In the genomic region with DNA sequence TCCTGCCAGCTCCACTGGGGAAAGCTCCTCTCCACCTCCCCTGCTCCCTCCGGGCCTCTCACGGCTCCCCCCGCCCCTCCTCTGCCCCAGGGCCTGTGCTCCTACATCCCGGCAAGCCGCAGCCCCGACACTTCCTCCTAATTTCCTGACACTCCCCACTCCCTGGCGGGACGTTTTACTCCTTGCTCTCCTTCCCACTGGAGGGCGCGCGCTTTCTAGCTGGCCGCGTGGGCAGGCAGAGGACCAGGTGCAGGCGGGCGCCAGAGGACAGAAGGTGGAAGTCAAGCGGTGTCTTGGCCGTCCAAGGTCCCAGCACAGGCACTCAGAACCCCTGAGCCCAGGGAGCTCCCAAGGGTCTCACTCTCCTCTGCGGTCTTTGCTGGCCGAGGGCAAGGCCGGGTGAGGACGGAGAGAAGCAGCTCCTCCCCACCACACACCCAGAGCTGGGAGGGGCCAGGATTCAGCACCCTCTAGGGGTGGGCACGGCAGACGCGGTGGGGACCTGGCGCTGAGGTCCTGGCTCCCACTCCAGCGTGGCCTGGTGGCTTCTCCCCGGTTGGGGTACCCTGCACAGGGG, we compare ENCODE assay signal across 8 cellular contexts. TPM values are rescaled to one million over a fixed set of nuclear protein-coding genes. Genes with fewer than 3 reads are reported as not detected.
DNase-seq lines count a peak whose midpoint lies in the region; ATAC-seq and TF ChIP-seq lines count a peak whose summit lies in the region.

No MANE protein-coding gene starts in this region.

- H3K9ac ChIP-seq in IMR-90 (ENCODE audit: low read depth, low read length) = no peak overlapping the region

- H3K27me3 ChIP-seq in IMR-90 (ENCODE audit: control insufficient read depth, insufficient read depth, low read length) (no peaks in the 10 kb centered on the region), left ventricle myocardium inferior (ENCODE audit: low read depth) (peaks cover 33% of the 10 kb centered on the region)

- H3K27ac Mint-ChIP-seq in activated T-helper 1 cell treated with anti-CD3 and anti-CD28 coated beads, Interleukin-12 subunit alpha, Interleukin-12 subunit beta, Interleukin-2, Interleukin-4 antibody, amounts not matched to agents 30 ng/mL and 10 ng/mL and 1 ng/mL, durations not matched to agents 14 hours and 24 hours and 36 hours = peak overlapping the region; percentile 68

- H3K4me1 ChIP-seq in IMR-90 (ENCODE audit: control insufficient read depth, insufficient read depth, low read length) (peaks cover 21% of the 10 kb centered on the region), left ventricle myocardium inferior (peaks cover 38% of the 10 kb centered on the region)

- H2AK9ac ChIP-seq in IMR-90 (replicated peaks; ENCODE audit: low read depth, low read length, poor library complexity) = peak overlapping the region; percentile 93

- no peak for TF ChIP-seq POLR2A in IMR-90 (IDR thresholded peaks at IDR 0.05; ENCODE audit: low read depth, low read length)

- no peak overlapping the region; the same call in 1 of the 2 replicates for H3K27ac ChIP-seq in IMR-90 (ENCODE audit: insufficient read depth, low read length)
- peak overlapping the region; percentile 64 for H3K27ac ChIP-seq in left ventricle myocardium inferior (replicated peaks)

- no peak overlapping the region for H3K4me2 ChIP-seq in IMR-90 (ENCODE audit: low read depth, low read length)

- H2BK20ac ChIP-seq in IMR-90 (ENCODE audit: low read depth, low read length) = peak overlapping the region; percentile 39; the same call in 1 of the 2 replicates

- no peak for TF ChIP-seq RAD21 in IMR-90 (IDR thresholded peaks at IDR 0.05; ENCODE audit: low read length)

- POLR2A ChIA-PET in IMR-90 (lab: Charles Lee; ENCODE audit: unreplicated experiment) = no interaction called here

- H3K4me1 Mint-ChIP-seq in activated T-helper 1 cell treated with anti-CD3 and anti-CD28 coated beads, Interleukin-12 subunit alpha, Interleukin-12 subunit beta, Interleukin-2, Interleukin-4 antibody, amounts not matched to agents 30 ng/mL and 10 ng/mL and 1 ng/mL, durations not matched to agents 14 hours and 24 hours and 36 hours (ENCODE audit: low read depth) = peaks cover 24% of the 10 kb centered on the region

- no peak overlapping the region for H3K4me3 ChIP-seq in IMR-90 (ENCODE audit: insufficient read depth, low read depth, low read length)
- H3K4me3 ChIP-seq in left ventricle myocardium inferior = peak overlapping the region; percentile 55
- H3K4me3 ChIP-seq in retinal pigment epithelial cell (ENCODE audit: low read length) = no peak overlapping the region

- H4K91ac ChIP-seq in IMR-90 (ENCODE audit: insufficient read depth, low read depth, low read length) = peak overlapping the region; percentile 75

- H2AK5ac ChIP-seq in IMR-90 (ENCODE audit: low read depth, low read length) = peak overlapping the region; percentile 98

- H3K9me3 ChIP-seq in IMR-90 (ENCODE audit: control insufficient read depth, insufficient read depth, low read length) (no peaks in the 10 kb centered on the region), left ventricle myocardium inferior (replicated peaks) (no peaks in the 10 kb centered on the region)

- DNase-seq in GDM1 (lab: John Stamatoyannopoulos, UW) (peak; percentile 63), IMR-90 (no peak), left ventricle myocardium inferior (peak; percentile 74), retinal pigment epithelial cell (ENCODE audit: low read depth) (no peak), NCI-H1048 (lab: John Stamatoyannopoulos, UW) (no peak)
- no peak for DNase-seq in activated T-helper 1 cell treated with anti-CD3 and anti-CD28 coated beads, Interleukin-12 subunit alpha, Interleukin-12 subunit beta, Interleukin-2, Interleukin-4 antibody, amounts not matched to agents 30 ng/mL and 10 ng/mL and 1 ng/mL, durations not matched to agents 14 hours and 24 hours and 36 hours (ENCODE audit: low spot score)
- DNase-seq in stimulated activated naive CD4-positive, alpha-beta T cell treated with Interleukin-2 at 50 U/mL for 16 hours (lab: John Stamatoyannopoulos, UW) = no peak

- peak overlapping the region; percentile 88 for H2BK120ac ChIP-seq in IMR-90 (ENCODE audit: low read depth, low read length)

- H3K56ac ChIP-seq in IMR-90 (ENCODE audit: extremely low read depth, insufficient read depth, low read length) = no peak overlapping the region

- H3K4me3 Mint-ChIP-seq in activated T-helper 1 cell treated with anti-CD3 and anti-CD28 coated beads, Interleukin-12 subunit alpha, Interleukin-12 subunit beta, Interleukin-2, Interleukin-4 antibody, amounts not matched to agents 30 ng/mL and 10 ng/mL and 1 ng/mL, durations not matched to agents 14 hours and 24 hours and 36 hours = peak overlapping the region; percentile 47

- H2AFZ ChIP-seq in IMR-90 (replicated peaks; ENCODE audit: low read length, poor library complexity) = peak overlapping the region; percentile 89

- peak overlapping the region in 1 of 2 experiments; percentile 73; a peak in 3 of 4 replicates for H4K8ac ChIP-seq in IMR-90 (ENCODE audit: low read depth in 2 of 2, low read length in 2 of 2)

- H3K9me3 Mint-ChIP-seq in activated T-helper 1 cell treated with anti-CD3 and anti-CD28 coated beads, Interleukin-12 subunit alpha, Interleukin-12 subunit beta, Interleukin-2, Interleukin-4 antibody, amounts not matched to agents 30 ng/mL and 10 ng/mL and 1 ng/mL, durations not matched to agents 14 hours and 24 hours and 36 hours = no peaks in the 10 kb centered on the region

- peak overlapping the region; percentile 65 for H2BK5ac ChIP-seq in IMR-90 (ENCODE audit: low read depth, low read length, poor library complexity, severe bottlenecking)

- intact Hi-C loops in IMR-90 (cut with micrococcal nuclease) (loop anchor here (5.0 kb wide), 1 partner anchor 110 kb away; no protein-coding TSS in a partner anchor), left ventricle myocardium inferior (cut with micrococcal nuclease) (no loop called here)
- intact Hi-C loops in activated T-helper 1 cell treated with anti-CD3 and anti-CD28 coated beads, Interleukin-12 subunit alpha, Interleukin-12 subunit beta, Interleukin-2, Interleukin-4 antibody, amounts not matched to agents 30 ng/mL and 10 ng/mL and 1 ng/mL, durations not matched to agents 14 hours and 24 hours and 36 hours (cut with micrococcal nuclease) = no loop called here

- no peaks in the 10 kb centered on the region for H3K36me3 ChIP-seq in IMR-90 (ENCODE audit: control insufficient read depth, insufficient read depth, low read length)
- no peaks in the 10 kb centered on the region for H3K36me3 ChIP-seq in left ventricle myocardium inferior

- no peak overlapping the region for H3K18ac ChIP-seq in IMR-90 (ENCODE audit: low read depth, low read length)

- no peaks in the 10 kb centered on the region for H3K36me3 Mint-ChIP-seq in activated T-helper 1 cell treated with anti-CD3 and anti-CD28 coated beads, Interleukin-12 subunit alpha, Interleukin-12 subunit beta, Interleukin-2, Interleukin-4 antibody, amounts not matched to agents 30 ng/mL and 10 ng/mL and 1 ng/mL, durations not matched to agents 14 hours and 24 hours and 36 hours (ENCODE audit: low read depth)

- H3K9me1 ChIP-seq in IMR-90 (ENCODE audit: insufficient read depth, low read length) = peaks cover 18% of the 10 kb centered on the region

- no peaks in the 10 kb centered on the region for H4K20me1 ChIP-seq in IMR-90 (ENCODE audit: insufficient read depth, low read length)

- in situ Hi-C loops in IMR-90 (cut with MboI; ENCODE audit: low sequenced_read_pairs) = loop anchor here (25.0 kb wide), 1 partner anchor 595 kb away; no protein-coding TSS in a partner anchor

- dilution Hi-C loops in IMR-90 (cut with HindIII; ENCODE audit: low sequenced_read_pairs, unreplicated experiment) = no loop called here

- no peak for ATAC-seq in IMR-90 (ENCODE audit: low read depth)
- no peak for ATAC-seq in HG03039 (IDR thresholded peaks at IDR 0.05; ENCODE audit: unreplicated experiment)

- peak overlapping the region; percentile 80 for H3K4ac ChIP-seq in IMR-90 (ENCODE audit: low read depth, low read length)

- BruUV-seq in IMR-90 (replicated peaks; lab: Mats Ljungman, UMichigan) = no TSS peak

- H2BK15ac ChIP-seq in IMR-90 (ENCODE audit: low read depth, low read length) = 0 out of 3 replicates have a peak overlapping the region, but pooled peaks have one; percentile 74

- peaks cover 0 to 4% of the 10 kb centered on the region in 2 experiments; a peak in 1 of 4 replicates for H3K79me1 ChIP-seq in IMR-90 (ENCODE audit: low read depth in 1 of 2, low read length in 2 of 2)

- CTCF ChIA-PET in IMR-90 (lab: Yijun Ruan, JAX) = no interaction called here

- TF ChIP-seq CTCF in IMR-90 (conservative IDR thresholded peaks at IDR 0.05; ENCODE audit: low read depth, low read length) (no peak), left ventricle myocardium inferior (IDR thresholded peaks at IDR 0.05; ENCODE audit: borderline replicate concordance) (peak; percentile 50), retinal pigment epithelial cell (conservative IDR thresholded peaks at IDR 0.05; ENCODE audit: low read depth, low read length) (peak; percentile 27)

- H3K23ac ChIP-seq in IMR-90 (ENCODE audit: low read depth, low read length) = no peak overlapping the region

- H3K14ac ChIP-seq in IMR-90 (replicated peaks; ENCODE audit: low read depth, low read length) = no peak overlapping the region

- no peak overlapping the region for H4K5ac ChIP-seq in IMR-90 (ENCODE audit: low read depth, low read length)

- peaks cover 5% of the 10 kb centered on the region for H3K27me3 Mint-ChIP-seq in activated T-helper 1 cell treated with anti-CD3 and anti-CD28 coated beads, Interleukin-12 subunit alpha, Interleukin-12 subunit beta, Interleukin-2, Interleukin-4 antibody, amounts not matched to agents 30 ng/mL and 10 ng/mL and 1 ng/mL, durations not matched to agents 14 hours and 24 hours and 36 hours (ENCODE audit: insufficient read depth)

- 38% methylated on average over 10 of the region's 27 CpGs; no CpG with 5 or more reads in 1 of the 2 experiments for WGBS in IMR-90 (ENCODE audit: extremely low coverage in 2 of 2, insufficient read length in 1 of 2), 2 experiments

RNA-seq across cellular contexts. Expression of a gene that starts 19.1 kb away (rescaled TPM):
- total RNA-seq in IMR-90 (2012; rRNA removed) (under 0.01 and 0.28 TPM in 2 replicates), left ventricle myocardium inferior (1.4 TPM)
- 0.74 and 0.90 TPM in 2 replicates for polyA plus RNA-seq in IMR-90 (2012; rRNA removed)
- polyA plus RNA-seq in IMR-90 (2012; cell fraction: cytosol; rRNA removed) = 0.14 and 0.51 TPM in 2 replicates
- polyA plus RNA-seq in IMR-90 (2012; cell fraction: nucleus; rRNA removed; ENCODE audit: low replicate concordance) = 6.8 and 19.7 TPM in 2 replicates
- total RNA-seq in activated T-helper 1 cell treated with anti-CD3 and anti-CD28 coated beads, Interleukin-12 subunit alpha, Interleukin-12 subunit beta, Interleukin-2, Interleukin-4 antibody, amounts not matched to agents 30 ng/mL and 10 ng/mL and 1 ng/mL, durations not matched to agents 14 hours and 24 hours and 36 hours = 133 and 138 TPM in 2 replicates

RNA-seq across cellular contexts. Expression of a gene that starts 19.9 kb away (rescaled TPM):
- total RNA-seq in IMR-90 (2012; rRNA removed) = not detected in 2 replicates
- not detected in 2 replicates for polyA plus RNA-seq in IMR-90 (2012; rRNA removed)
- polyA plus RNA-seq in IMR-90 (2012; cell fraction: cytosol; rRNA removed) = not detected in 2 replicates
- polyA plus RNA-seq in IMR-90 (2012; cell fraction: nucleus; rRNA removed; ENCODE audit: low replicate concordance) = 0.02 TPM in 1 of 2 replicates, not detected in the other
- not detected in 2 replicates for total RNA-seq in activated T-helper 1 cell treated with anti-CD3 and anti-CD28 coated beads, Interleukin-12 subunit alpha, Interleukin-12 subunit beta, Interleukin-2, Interleukin-4 antibody, amounts not matched to agents 30 ng/mL and 10 ng/mL and 1 ng/mL, durations not matched to agents 14 hours and 24 hours and 36 hours
- 0.33 TPM for total RNA-seq in left ventricle myocardium inferior

RNA-seq across cellular contexts. Expression of a gene that starts 27.6 kb away (rescaled TPM):
- total RNA-seq in IMR-90 (2012; rRNA removed) (not detected in 2 replicates), left ventricle myocardium inferior (not detected)
- not detected in 2 replicates for polyA plus RNA-seq in IMR-90 (2012; rRNA removed)
- not detected in 2 replicates for polyA plus RNA-seq in IMR-90 (2012; cell fraction: cytosol; rRNA removed)
- polyA plus RNA-seq in IMR-90 (2012; cell fraction: nucleus; rRNA removed; ENCODE audit: low replicate concordance) = not detected in 2 replicates
- 0.17 TPM in 1 of 2 replicates, not detected in the other for total RNA-seq in activated T-helper 1 cell treated with anti-CD3 and anti-CD28 coated beads, Interleukin-12 subunit alpha, Interleukin-12 subunit beta, Interleukin-2, Interleukin-4 antibody, amounts not matched to agents 30 ng/mL and 10 ng/mL and 1 ng/mL, durations not matched to agents 14 hours and 24 hours and 36 hours

RNA-seq across cellular contexts. Expression of a gene that starts 51.1 kb away (rescaled TPM):
- total RNA-seq in IMR-90 (2012; rRNA removed) (65.0 and 72.6 TPM in 2 replicates), left ventricle myocardium inferior (38.9 TPM)
- polyA plus RNA-seq in IMR-90 (2012; rRNA removed) = 48.1 and 48.6 TPM in 2 replicates
- 23.0 and 41.7 TPM in 2 replicates for polyA plus RNA-seq in IMR-90 (2012; cell fraction: cytosol; rRNA removed)
- 62.3 and 99.6 TPM in 2 replicates for polyA plus RNA-seq in IMR-90 (2012; cell fraction: nucleus; rRNA removed; ENCODE audit: low replicate concordance)
- total RNA-seq in activated T-helper 1 cell treated with anti-CD3 and anti-CD28 coated beads, Interleukin-12 subunit alpha, Interleukin-12 subunit beta, Interleukin-2, Interleukin-4 antibody, amounts not matched to agents 30 ng/mL and 10 ng/mL and 1 ng/mL, durations not matched to agents 14 hours and 24 hours and 36 hours = 57.6 and 65.0 TPM in 2 replicates

RNA-seq across cellular contexts. Expression of a gene that starts 51.1 kb away (rescaled TPM):
- total RNA-seq in IMR-90 (2012; rRNA removed) (13.6 and 14.2 TPM in 2 replicates), left ventricle myocardium inferior (40.5 TPM)
- 32.6 and 36.8 TPM in 2 replicates for polyA plus RNA-seq in IMR-90 (2012; rRNA removed)
- polyA plus RNA-seq in IMR-90 (2012; cell fraction: cytosol; rRNA removed) = 20.3 and 34.8 TPM in 2 replicates
- 33.0 and 37.6 TPM in 2 replicates for polyA plus RNA-seq in IMR-90 (2012; cell fraction: nucleus; rRNA removed; ENCODE audit: low replicate concordance)
- total RNA-seq in activated T-helper 1 cell treated with anti-CD3 and anti-CD28 coated beads, Interleukin-12 subunit alpha, Interleukin-12 subunit beta, Interleukin-2, Interleukin-4 antibody, amounts not matched to agents 30 ng/mL and 10 ng/mL and 1 ng/mL, durations not matched to agents 14 hours and 24 hours and 36 hours = 69.6 and 76.3 TPM in 2 replicates

Comparison
In these comparisons a context has a peak if more than half of its experiments do, and no peak if none do; other contexts are left out.
1. DNase-seq: peak in GDM1 (single experiment) and left ventricle myocardium inferior (single experiment); none in IMR-90 (single experiment), activated T-helper 1 cell treated with anti-CD3 and anti-CD28 coated beads, Interleukin-12 subunit alpha, Interleukin-12 subunit beta, Interleukin-2, Interleukin-4 antibody, amounts not matched to agents 30 ng/mL and 10 ng/mL and 1 ng/mL, durations not matched to agents 14 hours and 24 hours and 36 hours (single experiment), retinal pigment epithelial cell (single experiment), NCI-H1048 (single experiment) and stimulated activated naive CD4-positive, alpha-beta T cell treated with Interleukin-2 at 50 U/mL for 16 hours (single experiment).
2. RNA of a gene that starts 19.1 kb away (total RNA-seq): 133 to 138 TPM in activated T-helper 1 cell treated with anti-CD3 and anti-CD28 coated beads, Interleukin-12 subunit alpha, Interleukin-12 subunit beta, Interleukin-2, Interleukin-4 antibody, amounts not matched to agents 30 ng/mL and 10 ng/mL and 1 ng/mL, durations not matched to agents 14 hours and 24 hours and 36 hours; 1.4 TPM in left ventricle myocardium inferior (single experiment) and under 0.01 to 0.28 TPM in IMR-90; every median in the first group is over 10 times any median in the second.